1 cellular context compared by ENCODE assay signal in the genomic region with DNA sequence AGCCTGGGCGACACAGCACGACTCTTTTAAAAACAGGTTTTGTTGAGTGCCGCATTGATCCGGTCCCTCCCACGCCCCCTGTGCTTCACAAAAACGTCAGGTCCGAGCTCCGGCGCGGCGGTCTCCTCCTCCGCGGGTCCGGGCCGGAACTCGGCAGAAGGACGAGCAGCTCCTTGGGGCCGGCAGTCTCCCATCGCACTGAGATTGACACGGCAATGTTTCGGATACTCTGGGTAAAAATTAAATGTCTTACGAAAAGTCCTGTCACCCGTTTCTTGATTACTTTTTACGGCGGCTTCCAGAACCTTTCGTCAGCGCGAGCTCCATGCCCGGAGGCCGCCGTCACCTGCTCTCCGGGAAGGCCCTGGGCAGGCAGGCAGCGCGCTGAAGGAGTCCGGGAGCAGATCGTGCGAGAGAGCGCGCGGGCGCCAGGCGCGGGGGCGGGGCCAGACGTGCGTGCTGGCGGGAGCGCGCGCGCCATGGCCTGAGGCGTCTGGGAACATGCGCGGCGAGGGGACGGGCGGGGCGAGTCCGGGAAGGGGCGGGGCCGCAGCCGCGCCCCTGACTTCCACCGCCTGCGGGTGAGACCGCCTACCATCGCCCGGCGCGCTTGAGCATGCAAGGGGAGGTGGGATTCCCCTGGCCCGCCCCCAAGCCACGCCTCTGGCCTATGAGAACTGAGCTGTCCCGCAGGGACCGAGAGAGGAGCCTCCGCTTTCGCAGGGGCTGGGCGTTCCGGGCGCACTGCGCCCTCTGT.
TF ChIP-seq lines count a peak whose summit lies in the region.

No MANE protein-coding gene starts in this region.

TF ChIP-seq in HepG2, 621 proteins besides CTCF, POLR2A, EP300 and RAD21 (continued from another document and continues in another):
- TF ChIP-seq, protein P1, sequence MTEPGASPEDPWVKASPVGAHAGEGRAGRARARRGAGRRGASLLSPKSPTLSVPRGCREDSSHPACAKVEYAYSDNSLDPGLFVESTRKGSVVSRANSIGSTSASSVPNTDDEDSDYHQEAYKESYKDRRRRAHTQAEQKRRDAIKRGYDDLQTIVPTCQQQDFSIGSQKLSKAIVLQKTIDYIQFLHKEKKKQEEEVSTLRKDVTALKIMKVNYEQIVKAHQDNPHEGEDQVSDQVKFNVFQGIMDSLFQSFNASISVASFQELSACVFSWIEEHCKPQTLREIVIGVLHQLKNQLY (CRISPR knock-in tag; IDR thresholded peaks at IDR 0.05), result no peak
- TF ChIP-seq ZNF33B (CRISPR knock-in tag; IDR thresholded peaks at IDR 0.05), result peak; percentile 35; the same call in 1 of the 2 replicates
- TF ChIP-seq DMAP1 (CRISPR knock-in tag; IDR thresholded peaks at IDR 0.05), result peak; percentile 56; the same call in 1 of the 2 replicates
- TF ChIP-seq, protein P2, sequence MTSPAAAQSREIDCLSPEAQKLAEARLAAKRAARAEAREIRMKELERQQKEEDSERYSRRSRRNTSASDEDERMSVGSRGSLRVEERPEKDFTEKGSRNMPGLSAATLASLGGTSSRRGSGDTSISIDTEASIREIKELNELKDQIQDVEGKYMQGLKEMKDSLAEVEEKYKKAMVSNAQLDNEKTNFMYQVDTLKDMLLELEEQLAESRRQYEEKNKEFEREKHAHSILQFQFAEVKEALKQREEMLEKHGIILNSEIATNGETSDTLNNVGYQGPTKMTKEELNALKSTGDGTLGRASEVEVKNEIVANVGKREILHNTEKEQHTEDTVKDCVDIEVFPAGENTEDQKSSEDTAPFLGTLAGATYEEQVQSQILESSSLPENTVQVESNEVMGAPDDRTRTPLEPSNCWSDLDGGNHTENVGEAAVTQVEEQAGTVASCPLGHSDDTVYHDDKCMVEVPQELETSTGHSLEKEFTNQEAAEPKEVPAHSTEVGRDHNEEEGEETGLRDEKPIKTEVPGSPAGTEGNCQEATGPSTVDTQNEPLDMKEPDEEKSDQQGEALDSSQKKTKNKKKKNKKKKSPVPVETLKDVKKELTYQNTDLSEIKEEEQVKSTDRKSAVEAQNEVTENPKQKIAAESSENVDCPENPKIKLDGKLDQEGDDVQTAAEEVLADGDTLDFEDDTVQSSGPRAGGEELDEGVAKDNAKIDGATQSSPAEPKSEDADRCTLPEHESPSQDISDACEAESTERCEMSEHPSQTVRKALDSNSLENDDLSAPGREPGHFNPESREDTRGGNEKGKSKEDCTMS (CRISPR knock-in tag; conservative IDR thresholded peaks at IDR 0.05), result 0 out of 2 replicates have a peak, but pooled peaks have one; percentile 28
- TF ChIP-seq, protein P3, sequence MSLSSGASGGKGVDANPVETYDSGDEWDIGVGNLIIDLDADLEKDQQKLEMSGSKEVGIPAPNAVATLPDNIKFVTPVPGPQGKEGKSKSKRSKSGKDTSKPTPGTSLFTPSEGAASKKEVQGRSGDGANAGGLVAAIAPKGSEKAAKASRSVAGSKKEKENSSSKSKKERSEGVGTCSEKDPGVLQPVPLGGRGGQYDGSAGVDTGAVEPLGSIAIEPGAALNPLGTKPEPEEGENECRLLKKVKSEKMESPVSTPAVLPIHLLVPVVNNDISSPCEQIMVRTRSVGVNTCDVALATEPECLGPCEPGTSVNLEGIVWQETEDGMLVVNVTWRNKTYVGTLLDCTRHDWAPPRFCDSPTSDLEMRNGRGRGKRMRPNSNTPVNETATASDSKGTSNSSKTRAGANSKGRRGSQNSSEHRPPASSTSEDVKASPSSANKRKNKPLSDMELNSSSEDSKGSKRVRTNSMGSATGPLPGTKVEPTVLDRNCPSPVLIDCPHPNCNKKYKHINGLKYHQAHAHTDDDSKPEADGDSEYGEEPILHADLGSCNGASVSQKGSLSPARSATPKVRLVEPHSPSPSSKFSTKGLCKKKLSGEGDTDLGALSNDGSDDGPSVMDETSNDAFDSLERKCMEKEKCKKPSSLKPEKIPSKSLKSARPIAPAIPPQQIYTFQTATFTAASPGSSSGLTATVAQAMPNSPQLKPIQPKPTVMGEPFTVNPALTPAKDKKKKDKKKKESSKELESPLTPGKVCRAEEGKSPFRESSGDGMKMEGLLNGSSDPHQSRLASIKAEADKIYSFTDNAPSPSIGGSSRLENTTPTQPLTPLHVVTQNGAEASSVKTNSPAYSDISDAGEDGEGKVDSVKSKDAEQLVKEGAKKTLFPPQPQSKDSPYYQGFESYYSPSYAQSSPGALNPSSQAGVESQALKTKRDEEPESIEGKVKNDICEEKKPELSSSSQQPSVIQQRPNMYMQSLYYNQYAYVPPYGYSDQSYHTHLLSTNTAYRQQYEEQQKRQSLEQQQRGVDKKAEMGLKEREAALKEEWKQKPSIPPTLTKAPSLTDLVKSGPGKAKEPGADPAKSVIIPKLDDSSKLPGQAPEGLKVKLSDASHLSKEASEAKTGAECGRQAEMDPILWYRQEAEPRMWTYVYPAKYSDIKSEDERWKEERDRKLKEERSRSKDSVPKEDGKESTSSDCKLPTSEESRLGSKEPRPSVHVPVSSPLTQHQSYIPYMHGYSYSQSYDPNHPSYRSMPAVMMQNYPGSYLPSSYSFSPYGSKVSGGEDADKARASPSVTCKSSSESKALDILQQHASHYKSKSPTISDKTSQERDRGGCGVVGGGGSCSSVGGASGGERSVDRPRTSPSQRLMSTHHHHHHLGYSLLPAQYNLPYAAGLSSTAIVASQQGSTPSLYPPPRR (CRISPR knock-in tag; IDR thresholded peaks at IDR 0.05; ENCODE audit: borderline replicate concordance), result no peak
- TF ChIP-seq ASH2L (IDR thresholded peaks at IDR 0.05; ENCODE audit: insufficient read length, low read depth, low read length), result peak; percentile 47
- TF ChIP-seq MXD4 (CRISPR knock-in tag; IDR thresholded peaks at IDR 0.05), result peak; percentile 80; the same call in 1 of the 2 replicates
- no peak for TF ChIP-seq RXRA (CRISPR knock-in tag; IDR thresholded peaks at IDR 0.05)
- peak; percentile 87 for TF ChIP-seq SPEN (CRISPR knock-in tag; IDR thresholded peaks at IDR 0.05; ENCODE audit: low read depth)
- TF ChIP-seq ZBTB7A (CRISPR knock-in tag; IDR thresholded peaks at IDR 0.05), result no peak
- TF ChIP-seq SRSF1 (optimal IDR thresholded peaks at IDR 0.05; ENCODE audit: low read depth, low read length), result no peak
- TF ChIP-seq CHD2 (IDR thresholded peaks at IDR 0.05; ENCODE audit: low read depth, low read length), result 0 out of 2 replicates have a peak, but pooled peaks have one; percentile 4
- no peak for TF ChIP-seq SP1 (IDR thresholded peaks at IDR 0.05)
- peak; percentile 93 for TF ChIP-seq SP1 (CRISPR knock-in tag; IDR thresholded peaks at IDR 0.05)
- TF ChIP-seq PCBP1 (IDR thresholded peaks at IDR 0.05; ENCODE audit: borderline replicate concordance, low read depth, low read length), result 0 out of 2 replicates have a peak, but pooled peaks have one; percentile 40
- TF ChIP-seq, protein P4, sequence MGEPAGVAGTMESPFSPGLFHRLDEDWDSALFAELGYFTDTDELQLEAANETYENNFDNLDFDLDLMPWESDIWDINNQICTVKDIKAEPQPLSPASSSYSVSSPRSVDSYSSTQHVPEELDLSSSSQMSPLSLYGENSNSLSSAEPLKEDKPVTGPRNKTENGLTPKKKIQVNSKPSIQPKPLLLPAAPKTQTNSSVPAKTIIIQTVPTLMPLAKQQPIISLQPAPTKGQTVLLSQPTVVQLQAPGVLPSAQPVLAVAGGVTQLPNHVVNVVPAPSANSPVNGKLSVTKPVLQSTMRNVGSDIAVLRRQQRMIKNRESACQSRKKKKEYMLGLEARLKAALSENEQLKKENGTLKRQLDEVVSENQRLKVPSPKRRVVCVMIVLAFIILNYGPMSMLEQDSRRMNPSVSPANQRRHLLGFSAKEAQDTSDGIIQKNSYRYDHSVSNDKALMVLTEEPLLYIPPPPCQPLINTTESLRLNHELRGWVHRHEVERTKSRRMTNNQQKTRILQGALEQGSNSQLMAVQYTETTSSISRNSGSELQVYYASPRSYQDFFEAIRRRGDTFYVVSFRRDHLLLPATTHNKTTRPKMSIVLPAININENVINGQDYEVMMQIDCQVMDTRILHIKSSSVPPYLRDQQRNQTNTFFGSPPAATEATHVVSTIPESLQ (CRISPR knock-in tag; conservative IDR thresholded peaks at IDR 0.05), result no peak; the same call in 1 of the 2 replicates
- TF ChIP-seq SMAD3 (CRISPR knock-in tag; IDR thresholded peaks at IDR 0.05), result peak; percentile 51; the same call in 1 of the 2 replicates
- peak; percentile 62; the same call in 1 of the 2 replicates for TF ChIP-seq TSC22D2 (CRISPR knock-in tag; IDR thresholded peaks at IDR 0.05; ENCODE audit: borderline replicate concordance)
- TF ChIP-seq, protein P5, sequence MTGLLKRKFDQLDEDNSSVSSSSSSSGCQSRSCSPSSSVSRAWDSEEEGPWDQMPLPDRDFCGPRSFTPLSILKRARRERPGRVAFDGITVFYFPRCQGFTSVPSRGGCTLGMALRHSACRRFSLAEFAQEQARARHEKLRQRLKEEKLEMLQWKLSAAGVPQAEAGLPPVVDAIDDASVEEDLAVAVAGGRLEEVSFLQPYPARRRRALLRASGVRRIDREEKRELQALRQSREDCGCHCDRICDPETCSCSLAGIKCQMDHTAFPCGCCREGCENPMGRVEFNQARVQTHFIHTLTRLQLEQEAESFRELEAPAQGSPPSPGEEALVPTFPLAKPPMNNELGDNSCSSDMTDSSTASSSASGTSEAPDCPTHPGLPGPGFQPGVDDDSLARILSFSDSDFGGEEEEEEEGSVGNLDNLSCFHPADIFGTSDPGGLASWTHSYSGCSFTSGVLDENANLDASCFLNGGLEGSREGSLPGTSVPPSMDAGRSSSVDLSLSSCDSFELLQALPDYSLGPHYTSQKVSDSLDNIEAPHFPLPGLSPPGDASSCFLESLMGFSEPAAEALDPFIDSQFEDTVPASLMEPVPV (CRISPR knock-in tag; IDR thresholded peaks at IDR 0.05), result peak; percentile 22; the same call in 1 of the 2 replicates
- no peak for TF ChIP-seq ZNF7 (CRISPR knock-in tag; IDR thresholded peaks at IDR 0.05)
- no peak for TF ChIP-seq YY1 (IDR thresholded peaks at IDR 0.05; ENCODE audit: insufficient read depth, insufficient replicate concordance, low read depth, low read length)
- TF ChIP-seq HOXA5 (CRISPR knock-in tag; IDR thresholded peaks at IDR 0.05), result peak; percentile 91
- TF ChIP-seq ZNF605 (CRISPR knock-in tag; IDR thresholded peaks at IDR 0.05), result 0 out of 2 replicates have a peak, but pooled peaks have one; percentile 16
- peak; percentile 59; the same call in 1 of the 2 replicates for TF ChIP-seq ZNF441 (CRISPR knock-in tag; IDR thresholded peaks at IDR 0.05; ENCODE audit: borderline replicate concordance)
- 0 out of 2 replicates have a peak, but pooled peaks have one; percentile 14 for TF ChIP-seq BRD4 (CRISPR knock-in tag; IDR thresholded peaks at IDR 0.05)
- TF ChIP-seq FOSL1 (CRISPR knock-in tag; IDR thresholded peaks at IDR 0.05; ENCODE audit: borderline replicate concordance), result 0 out of 2 replicates have a peak, but pooled peaks have one; percentile 23
- peak; percentile 16; the same call in 1 of the 2 replicates for TF ChIP-seq ZNF616 (CRISPR knock-in tag; IDR thresholded peaks at IDR 0.05; ENCODE audit: low read depth)
- peak; percentile 75; the same call in 1 of the 2 replicates for TF ChIP-seq FOXC1 (CRISPR knock-in tag; IDR thresholded peaks at IDR 0.05; ENCODE audit: borderline replicate concordance)
- TF ChIP-seq POLR2G (IDR thresholded peaks at IDR 0.05; ENCODE audit: low read depth, low read length), result peak; percentile 98
- TF ChIP-seq KLF15 (CRISPR knock-in tag; IDR thresholded peaks at IDR 0.05; ENCODE audit: borderline replicate concordance), result 0 out of 2 replicates have a peak, but pooled peaks have one; percentile 81
- TF ChIP-seq REPIN1 (CRISPR knock-in tag; IDR thresholded peaks at IDR 0.05; ENCODE audit: borderline replicate concordance, low read depth), result peak; percentile 42; the same call in 1 of the 2 replicates
- TF ChIP-seq NFIB (CRISPR knock-in tag; IDR thresholded peaks at IDR 0.05; ENCODE audit: borderline replicate concordance), result no peak
- peak; percentile 40; the same call in 1 of the 2 replicates for TF ChIP-seq FOXK1 (CRISPR knock-in tag; IDR thresholded peaks at IDR 0.05; ENCODE audit: borderline replicate concordance, low read depth)
- no peak for TF ChIP-seq RAD51 (IDR thresholded peaks at IDR 0.05; ENCODE audit: borderline replicate concordance)
- TF ChIP-seq PRPF4 (IDR thresholded peaks at IDR 0.05; ENCODE audit: low read depth, low read length, poor library complexity, severe bottlenecking), result no peak
- 0 out of 2 replicates have a peak, but pooled peaks have one; percentile 83 for TF ChIP-seq SMC3 (IDR thresholded peaks at IDR 0.05; ENCODE audit: low read length)
- no peak for TF ChIP-seq SSRP1 (CRISPR knock-in tag; IDR thresholded peaks at IDR 0.05)
- peak; percentile 21; the same call in 1 of the 2 replicates for TF ChIP-seq SMYD3 (CRISPR knock-in tag; IDR thresholded peaks at IDR 0.05)
- TF ChIP-seq, protein P6, sequence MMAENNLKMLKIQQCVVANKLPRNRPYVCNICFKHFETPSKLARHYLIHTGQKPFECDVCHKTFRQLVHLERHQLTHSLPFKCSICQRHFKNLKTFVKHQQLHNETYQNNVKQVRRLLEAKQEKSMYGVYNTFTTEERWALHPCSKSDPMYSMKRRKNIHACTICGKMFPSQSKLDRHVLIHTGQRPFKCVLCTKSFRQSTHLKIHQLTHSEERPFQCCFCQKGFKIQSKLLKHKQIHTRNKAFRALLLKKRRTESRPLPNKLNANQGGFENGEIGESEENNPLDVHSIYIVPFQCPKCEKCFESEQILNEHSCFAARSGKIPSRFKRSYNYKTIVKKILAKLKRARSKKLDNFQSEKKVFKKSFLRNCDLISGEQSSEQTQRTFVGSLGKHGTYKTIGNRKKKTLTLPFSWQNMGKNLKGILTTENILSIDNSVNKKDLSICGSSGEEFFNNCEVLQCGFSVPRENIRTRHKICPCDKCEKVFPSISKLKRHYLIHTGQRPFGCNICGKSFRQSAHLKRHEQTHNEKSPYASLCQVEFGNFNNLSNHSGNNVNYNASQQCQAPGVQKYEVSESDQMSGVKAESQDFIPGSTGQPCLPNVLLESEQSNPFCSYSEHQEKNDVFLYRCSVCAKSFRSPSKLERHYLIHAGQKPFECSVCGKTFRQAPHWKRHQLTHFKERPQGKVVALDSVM (CRISPR knock-in tag; IDR thresholded peaks at IDR 0.05), result peak; percentile 99
- no peak for TF ChIP-seq NFATC3 (CRISPR knock-in tag; IDR thresholded peaks at IDR 0.05)
- TF ChIP-seq, protein P7, sequence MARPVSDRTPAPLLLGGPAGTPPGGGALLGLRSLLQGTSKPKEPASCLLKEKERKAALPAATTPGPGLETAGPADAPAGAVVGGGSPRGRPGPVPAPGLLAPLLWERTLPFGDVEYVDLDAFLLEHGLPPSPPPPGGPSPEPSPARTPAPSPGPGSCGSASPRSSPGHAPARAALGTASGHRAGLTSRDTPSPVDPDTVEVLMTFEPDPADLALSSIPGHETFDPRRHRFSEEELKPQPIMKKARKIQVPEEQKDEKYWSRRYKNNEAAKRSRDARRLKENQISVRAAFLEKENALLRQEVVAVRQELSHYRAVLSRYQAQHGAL (CRISPR knock-in tag; IDR thresholded peaks at IDR 0.05; ENCODE audit: not compliant biosample characterization), result no peak
- TF ChIP-seq ZNF225 (CRISPR knock-in tag; IDR thresholded peaks at IDR 0.05), result 0 out of 2 replicates have a peak, but pooled peaks have one; percentile 39
- TF ChIP-seq GABPA (IDR thresholded peaks at IDR 0.05; ENCODE audit: low read depth, low read length), result no peak
- TF ChIP-seq GABPA (CRISPR knock-in tag; IDR thresholded peaks at IDR 0.05; ENCODE audit: low read depth), result 0 out of 2 replicates have a peak, but pooled peaks have one; percentile 38
- TF ChIP-seq, protein P8, sequence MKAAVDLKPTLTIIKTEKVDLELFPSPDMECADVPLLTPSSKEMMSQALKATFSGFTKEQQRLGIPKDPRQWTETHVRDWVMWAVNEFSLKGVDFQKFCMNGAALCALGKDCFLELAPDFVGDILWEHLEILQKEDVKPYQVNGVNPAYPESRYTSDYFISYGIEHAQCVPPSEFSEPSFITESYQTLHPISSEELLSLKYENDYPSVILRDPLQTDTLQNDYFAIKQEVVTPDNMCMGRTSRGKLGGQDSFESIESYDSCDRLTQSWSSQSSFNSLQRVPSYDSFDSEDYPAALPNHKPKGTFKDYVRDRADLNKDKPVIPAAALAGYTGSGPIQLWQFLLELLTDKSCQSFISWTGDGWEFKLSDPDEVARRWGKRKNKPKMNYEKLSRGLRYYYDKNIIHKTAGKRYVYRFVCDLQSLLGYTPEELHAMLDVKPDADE (CRISPR knock-in tag; IDR thresholded peaks at IDR 0.05), result peak; percentile 96
